ENCODE assay signal across 8 cellular contexts in the genomic region with DNA sequence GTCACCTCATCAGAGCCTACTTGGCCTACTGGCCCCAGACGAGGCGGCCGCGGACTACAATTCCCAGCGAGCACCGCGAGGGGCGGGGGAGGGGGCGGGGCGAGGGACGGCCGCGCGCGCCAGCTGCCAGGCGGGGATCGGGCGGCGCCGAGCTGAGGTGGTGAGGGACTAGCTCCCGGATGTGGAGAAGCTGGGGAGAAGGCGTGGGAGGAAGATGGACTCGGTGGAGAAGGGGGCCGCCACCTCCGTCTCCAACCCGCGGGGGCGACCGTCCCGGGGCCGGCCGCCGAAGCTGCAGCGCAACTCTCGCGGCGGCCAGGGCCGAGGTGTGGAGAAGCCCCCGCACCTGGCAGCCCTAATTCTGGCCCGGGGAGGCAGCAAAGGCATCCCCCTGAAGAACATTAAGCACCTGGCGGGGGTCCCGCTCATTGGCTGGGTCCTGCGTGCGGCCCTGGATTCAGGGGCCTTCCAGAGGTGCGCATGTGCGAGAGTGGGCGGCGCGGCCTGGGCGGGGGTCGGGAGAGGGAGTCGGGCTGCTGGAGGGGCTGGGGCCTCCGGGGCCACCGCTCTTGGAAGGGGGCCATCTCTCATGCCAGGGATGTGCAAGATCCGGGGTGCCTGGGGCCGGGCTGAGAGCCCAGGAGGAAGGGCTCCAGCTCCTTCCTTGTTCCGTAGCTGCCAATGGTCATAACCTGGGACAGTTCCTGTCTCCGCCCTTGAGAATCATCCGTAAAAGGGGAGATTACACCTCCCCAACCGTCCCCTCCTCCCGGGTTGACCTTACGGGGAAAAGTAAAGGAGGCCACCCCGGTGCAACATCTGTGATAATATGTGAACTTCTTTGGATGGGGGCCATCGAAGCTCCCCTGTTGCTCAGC. TPM values are rescaled to one million over a fixed set of nuclear protein-coding genes. Genes with fewer than 3 reads are reported as not detected.
DNase-seq lines count a peak whose midpoint lies in the region; ATAC-seq and TF ChIP-seq lines count a peak whose summit lies in the region.

A gene (plus strand): TSS at position 129 of the 878 bp plus-strand sequence. CDS start 86 bp downstream, at position 215.

- H3K9me3 Mint-ChIP-seq in activated CD4-positive, alpha-beta T cell treated with anti-CD3 and anti-CD28 coated beads, Interleukin-2, amount 10 ng/mL, durations not matched to agents 24 days and 14 days, result no peaks in the 10 kb centered on the region

- TF ChIP-seq CTCF in coronary artery (IDR thresholded peaks at IDR 0.05), result no peak

- peak within 1 kb of the TSS; percentile 89 to 90 for H3K27ac ChIP-seq in coronary artery

- H3K4me3 Mint-ChIP-seq in activated CD4-positive, alpha-beta T cell treated with anti-CD3 and anti-CD28 coated beads, Interleukin-2, amount 10 ng/mL, durations not matched to agents 24 days and 14 days, result peak within 1 kb of the TSS; percentile 98

- peak within 1 kb of the TSS; percentile 88 for H3K4me3 ChIP-seq in coronary artery

- peak within 1 kb of the TSS; percentile 89 for H3K27ac Mint-ChIP-seq in activated CD4-positive, alpha-beta T cell treated with anti-CD3 and anti-CD28 coated beads, Interleukin-2, amount 10 ng/mL, durations not matched to agents 24 days and 14 days

- H3K36me3 Mint-ChIP-seq in activated CD4-positive, alpha-beta T cell treated with anti-CD3 and anti-CD28 coated beads, Interleukin-2, amount 10 ng/mL, durations not matched to agents 24 days and 14 days (ENCODE audit: low read depth), result peaks cover 15% of the 10 kb centered on the region

- DNase-seq in AML-193 (lab: John Stamatoyannopoulos, UW) (peak; percentile 51 to 59), NCI-H460 (ENCODE audit: extremely low read depth, low read depth) (peak; percentile 54), coronary artery (ENCODE audit: low spot score) (peak; percentile 86), left lobe of liver (ENCODE audit: low spot score) (peak; percentile 86)
- peak; percentile 92 for DNase-seq in activated CD4-positive, alpha-beta T cell treated with anti-CD3 and anti-CD28 coated beads, Interleukin-2, amount 10 ng/mL, durations not matched to agents 24 days and 14 days
- peak; percentile 71 for DNase-seq in stimulated activated CD4-positive, alpha-beta T cell treated with anti-CD3 and anti-CD28 coated beads, Interleukin-2, amount 100 ng/mL, for 4 hours (ENCODE audit: low read depth)

- ATAC-seq in GM19023 (IDR thresholded peaks at IDR 0.05; ENCODE audit: unreplicated experiment) (peak; percentile 89), HG03175 (IDR thresholded peaks at IDR 0.05; ENCODE audit: unreplicated experiment) (peak; percentile 85), left lobe of liver (peak; percentile 89)

- peaks cover 34% of the 10 kb centered on the region for H3K4me1 Mint-ChIP-seq in activated CD4-positive, alpha-beta T cell treated with anti-CD3 and anti-CD28 coated beads, Interleukin-2, amount 10 ng/mL, durations not matched to agents 24 days and 14 days

- intact Hi-C loops in activated CD4-positive, alpha-beta T cell treated with anti-CD3 and anti-CD28 coated beads, Interleukin-2, amount 10 ng/mL, durations not matched to agents 24 days and 14 days (cut with micrococcal nuclease), result loop anchor here (2.0 to 10.0 kb wide), 4 partner anchors 118 to 610 kb away; a partner anchor contains a TSS

- no peaks in the 10 kb centered on the region for H3K27me3 Mint-ChIP-seq in activated CD4-positive, alpha-beta T cell treated with anti-CD3 and anti-CD28 coated beads, Interleukin-2, amount 10 ng/mL, durations not matched to agents 24 days and 14 days

RNA-seq across cellular contexts. Expression of the gene that starts here (rescaled TPM):
- total RNA-seq in NCI-H460 (2014; rRNA removed; shearing (Covaris generic)), result 30.3 and 40.1 TPM in 2 replicates
- polyA plus RNA-seq in NCI-H460 (2014; cell fraction: nucleus; rRNA removed), result 35.2 and 37.7 TPM in 2 replicates
- 32.9 and 36.7 TPM in 2 replicates for total RNA-seq in activated CD4-positive, alpha-beta T cell treated with anti-CD3 and anti-CD28 coated beads, Interleukin-2, amount 10 ng/mL, durations not matched to agents 24 days and 14 days
- 41.1 TPM for total RNA-seq in left lobe of liver

Comparison
In these comparisons a context has a peak if more than half of its experiments do, and no peak if none do; other contexts are left out.
1. Peak in every context shown above with its lines: DNase-seq, ATAC-seq, H3K4me3 ChIP-seq and H3K27ac ChIP-seq.